In genomic region chr17:5794881-5795486, GRCh38 we compare ENCODE assay signal across 21 cellular contexts.
DNase-seq lines count a peak whose midpoint lies in the region; ATAC-seq, FAIRE-seq and TF ChIP-seq lines count a peak whose summit lies in the region.
"Had no signal": no experiment of that assay in that cellular context is flagged by ENCODE, and none has a peak within 500 bp of the region (broad histone marks: within the 10 kb centered on the region; RNA-seq: fewer than 3 reads in every experiment).

No MANE protein-coding gene starts in this region.

- no peak overlapping the region for H3K18ac ChIP-seq in IMR-90 (ENCODE audit: low read depth, low read length)

- ATAC-seq in A549 (no peak), IMR-90 (ENCODE audit: low read depth) (no peak)
- ATAC-seq: CD8-positive, alpha-beta T cell; GM23338 had no signal

- no peak overlapping the region for H3K4me3 ChIP-seq in A549
- H3K4me3 ChIP-seq in IMR-90 (ENCODE audit: insufficient read depth, low read depth, low read length): no peak overlapping the region
- H3K4me3 ChIP-seq in bronchial epithelial cell (ENCODE audit: low read depth, low read length): no peak overlapping the region
- H3K4me3 ChIP-seq: GM23338, HAP-1 had no signal

- dilution Hi-C loops in IMR-90 (cut with HindIII; ENCODE audit: low sequenced_read_pairs, unreplicated experiment): no loop called here

- no peak overlapping the region for H2AK5ac ChIP-seq in IMR-90 (ENCODE audit: low read depth, low read length)

- H2BK15ac ChIP-seq in IMR-90 (ENCODE audit: low read depth, low read length): no peak overlapping the region

- no peak overlapping the region for H2BK5ac ChIP-seq in IMR-90 (ENCODE audit: low read depth, low read length, poor library complexity, severe bottlenecking)

- H3K4me2 ChIP-seq in A549: no peak overlapping the region
- no peak overlapping the region for H3K4me2 ChIP-seq in IMR-90 (ENCODE audit: low read depth, low read length)
- H3K4me2 ChIP-seq: GM23338 had no signal

- H3K36me3 ChIP-seq in IMR-90 (ENCODE audit: control insufficient read depth, insufficient read depth, low read length) (no peaks in the 10 kb centered on the region), bronchial epithelial cell (ENCODE audit: control insufficient read depth, insufficient read depth, low read length) (no peaks in the 10 kb centered on the region)
- H3K36me3 ChIP-seq: HAP-1 had no signal

- H2AFZ ChIP-seq in IMR-90 (replicated peaks; ENCODE audit: low read length, poor library complexity): no peak overlapping the region
- H2AFZ ChIP-seq: GM23338 had no signal

- no peak overlapping the region for H3K14ac ChIP-seq in IMR-90 (replicated peaks; ENCODE audit: low read depth, low read length)

- H3K27ac ChIP-seq in A549 (no peak overlapping the region), IMR-90 (ENCODE audit: insufficient read depth, low read length) (no peak overlapping the region)

- H3K4ac ChIP-seq in IMR-90 (ENCODE audit: low read depth, low read length): no peak overlapping the region

- no peak overlapping the region for H2AK9ac ChIP-seq in IMR-90 (replicated peaks; ENCODE audit: low read depth, low read length, poor library complexity)

- POLR2A ChIA-PET in A549 (lab: Yijun Ruan, JAX) (interaction anchor here (1.0 kb wide), 1 partner anchor 10 kb away, joined by 3 read pairs; no protein-coding TSS in a partner anchor), IMR-90 (lab: Charles Lee; ENCODE audit: unreplicated experiment) (no interaction called here)

- no peak for TF ChIP-seq CTCF in A549 (IDR thresholded peaks at IDR 0.05)
- TF ChIP-seq CTCF in IMR-90 (conservative IDR thresholded peaks at IDR 0.05; ENCODE audit: low read depth, low read length): no peak
- TF ChIP-seq CTCF in bronchial epithelial cell (IDR thresholded peaks at IDR 0.05; ENCODE audit: insufficient read depth, low read length, severe bottlenecking): no peak

- H4K20me1 ChIP-seq in IMR-90 (ENCODE audit: insufficient read depth, low read length): no peaks in the 10 kb centered on the region

- DNase-seq in A549 (ENCODE audit: low read depth in 1 of 2, low spot score in 1 of 2): no peak
- DNase-seq in IMR-90: no peak
- peak; percentile 14 for DNase-seq in NCI-H2227 treated with DMSO at 0.1 percent for 48 hours (lab: John Stamatoyannopoulos, UW)
- DNase-seq in bronchial epithelial cell (ENCODE audit: low read depth): no peak
- DNase-seq in T1000 (lab: John Stamatoyannopoulos, UW): no peak
- no peak for DNase-seq in glomerular visceral epithelial cell (ENCODE audit: extremely low spot score)
- DNase-seq in HT-29 (ENCODE audit: low spot score): no peak
- DNase-seq: 8988T; C1 segment of cervical spinal cord; CD8-positive, alpha-beta T cell; DMS 273 treated with DMSO at 0.1 percent for 48 hours; DMS79; EL; GDM1; HFFc6 had no signal

- no TSS peak for BruUV-seq in IMR-90 (replicated peaks; lab: Mats Ljungman, UMichigan)

- no peak for TF ChIP-seq POLR2A in A549 (IDR thresholded peaks at IDR 0.05; ENCODE audit: low read length)
- TF ChIP-seq POLR2A in IMR-90 (IDR thresholded peaks at IDR 0.05; ENCODE audit: low read depth, low read length): no peak

- H4K8ac ChIP-seq in IMR-90 (ENCODE audit: low read depth in 2 of 2, low read length in 2 of 2): no peak overlapping the region

- H3K9me1 ChIP-seq in IMR-90 (ENCODE audit: insufficient read depth, low read length): no peaks in the 10 kb centered on the region

- no peaks in the 10 kb centered on the region for H3K79me1 ChIP-seq in IMR-90 (ENCODE audit: low read depth in 1 of 2, low read length in 2 of 2)

- H3K9me3 ChIP-seq in A549 (peaks cover 15% of the 10 kb centered on the region), IMR-90 (ENCODE audit: control insufficient read depth, insufficient read depth, low read length) (peaks cover 7% of the 10 kb centered on the region; the same call in 1 of the 2 replicates)
- H3K9me3 ChIP-seq: HAP-1 had no signal

- H3K27me3 ChIP-seq in IMR-90 (ENCODE audit: control insufficient read depth, insufficient read depth, low read length): peaks cover 14% of the 10 kb centered on the region
- H3K27me3 ChIP-seq in bronchial epithelial cell (ENCODE audit: control insufficient read depth, insufficient read depth, low read length): peaks cover 4% of the 10 kb centered on the region

- no peak overlapping the region for H2BK20ac ChIP-seq in IMR-90 (ENCODE audit: low read depth, low read length)

- no peak overlapping the region for H4K5ac ChIP-seq in IMR-90 (ENCODE audit: low read depth, low read length)

- 27% methylated on average over 6 of the region's 6 CpGs for WGBS in A549 (ENCODE audit: missing lambda C conversion rate)
- WGBS in IMR-90 (ENCODE audit: extremely low coverage in 2 of 2, insufficient read length in 1 of 2), 2 experiments: no CpG with 5 or more reads among the region's 6 CpGs

- no peak for FAIRE-seq in A549 (lab: Jason Lieb, UNC)
- FAIRE-seq in bronchial epithelial cell (lab: Jason Lieb, UNC): peak; percentile 23
- FAIRE-seq: D721Med, GM12891, GM18507, H54 had no signal

- H3K4me1 ChIP-seq in A549 (no peaks in the 10 kb centered on the region), IMR-90 (ENCODE audit: control insufficient read depth, insufficient read depth, low read length) (no peaks in the 10 kb centered on the region)
- H3K4me1 ChIP-seq: HAP-1 had no signal

- intact Hi-C loops in IMR-90 (cut with micrococcal nuclease): no loop called here

- H3K9ac ChIP-seq in IMR-90 (ENCODE audit: low read depth, low read length): no peak overlapping the region

- TF ChIP-seq EP300 in A549 (IDR thresholded peaks at IDR 0.05): no peak

- H3K23ac ChIP-seq in IMR-90 (ENCODE audit: low read depth, low read length): no peak overlapping the region

- no peak overlapping the region for H2BK120ac ChIP-seq in IMR-90 (ENCODE audit: low read depth, low read length)

- TF ChIP-seq RAD21 in A549 (conservative IDR thresholded peaks at IDR 0.05 in 1 of 2, IDR thresholded peaks at IDR 0.05 in 1 of 2) (no peak), IMR-90 (IDR thresholded peaks at IDR 0.05; ENCODE audit: low read length) (no peak)

- H4K91ac ChIP-seq in IMR-90 (ENCODE audit: insufficient read depth, low read depth, low read length): no peak overlapping the region

- CTCF ChIA-PET in A549 (lab: Yijun Ruan, JAX) (interaction anchor here (0.8 to 2.7 kb wide), 5 partner anchors 10 to 202 kb away, joined by 3 to 9 read pairs (median 3); no protein-coding TSS in a partner anchor), IMR-90 (lab: Yijun Ruan, JAX) (no interaction called here)

- no peak overlapping the region for H3K56ac ChIP-seq in IMR-90 (ENCODE audit: extremely low read depth, insufficient read depth, low read length)

- in situ Hi-C loops in IMR-90 (cut with MboI; ENCODE audit: low sequenced_read_pairs): no loop called here

TF ChIP-seq in A549, 52 proteins besides CTCF, POLR2A, EP300 and RAD21:
- TF ChIP-seq MAFK (IDR thresholded peaks at IDR 0.05; ENCODE audit: partially characterized antibody): peak; percentile 59
- TF ChIP-seq, protein P1, sequence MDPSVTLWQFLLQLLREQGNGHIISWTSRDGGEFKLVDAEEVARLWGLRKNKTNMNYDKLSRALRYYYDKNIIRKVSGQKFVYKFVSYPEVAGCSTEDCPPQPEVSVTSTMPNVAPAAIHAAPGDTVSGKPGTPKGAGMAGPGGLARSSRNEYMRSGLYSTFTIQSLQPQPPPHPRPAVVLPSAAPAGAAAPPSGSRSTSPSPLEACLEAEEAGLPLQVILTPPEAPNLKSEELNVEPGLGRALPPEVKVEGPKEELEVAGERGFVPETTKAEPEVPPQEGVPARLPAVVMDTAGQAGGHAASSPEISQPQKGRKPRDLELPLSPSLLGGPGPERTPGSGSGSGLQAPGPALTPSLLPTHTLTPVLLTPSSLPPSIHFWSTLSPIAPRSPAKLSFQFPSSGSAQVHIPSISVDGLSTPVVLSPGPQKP (IDR thresholded peaks at IDR 0.05; ENCODE audit: low read depth, low read length): no peak

TF ChIP-seq in IMR-90, 13 proteins besides CTCF, POLR2A, EP300 and RAD21:
- TF ChIP-seq MAFK (IDR thresholded peaks at IDR 0.05; ENCODE audit: low read depth, low read length) (peak; percentile 44), MAZ (IDR thresholded peaks at IDR 0.05; ENCODE audit: borderline replicate concordance, low read depth, low read length) (no peak)
